Comparison of ENCODE assay signal across 8 cellular contexts in the genomic region with DNA sequence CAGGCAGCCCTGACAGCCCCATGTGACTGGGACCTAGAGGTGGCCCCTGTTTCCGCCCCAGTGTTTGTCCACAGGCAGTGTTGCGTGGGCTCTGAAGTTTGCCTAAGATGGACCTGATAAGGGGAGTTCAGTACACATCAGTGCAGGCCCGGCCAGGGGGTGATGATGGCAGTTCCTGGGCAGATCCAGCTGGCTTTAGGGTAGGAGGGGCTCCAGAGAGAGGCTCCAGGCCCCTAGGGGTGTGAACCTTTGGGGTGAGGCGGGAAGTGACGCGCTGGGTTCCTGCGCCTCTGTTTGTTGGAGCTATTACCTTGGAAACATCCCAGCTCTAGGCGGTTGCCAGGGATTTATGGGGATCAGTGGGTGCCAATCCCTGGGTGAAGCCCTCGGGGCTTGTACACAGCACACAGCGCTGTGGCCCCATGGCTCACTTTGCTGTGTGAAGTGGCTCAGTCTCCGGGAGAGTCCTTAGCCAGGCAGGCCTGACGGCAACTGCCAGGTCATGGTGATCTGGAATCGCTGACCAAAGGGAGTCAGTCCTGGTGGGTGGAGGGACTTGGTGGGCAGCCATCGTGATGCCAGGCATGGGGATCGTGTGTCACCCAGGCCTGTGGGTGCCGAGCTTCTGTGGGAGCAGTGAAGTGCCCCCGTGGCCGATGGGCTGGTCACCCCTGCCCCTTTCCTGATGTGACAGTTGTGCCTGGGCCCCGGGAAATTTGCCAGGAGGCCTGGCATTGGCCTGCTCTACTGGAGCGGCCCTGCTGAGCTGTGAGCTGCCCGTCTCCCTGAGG.
DNase-seq lines count a peak whose midpoint lies in the region; ATAC-seq, FAIRE-seq and TF ChIP-seq lines count a peak whose summit lies in the region.

No MANE protein-coding gene starts in this region.

- H2AFZ ChIP-seq in mesenchymal stem cell (ENCODE audit: low read depth, low read length) = no peak overlapping the region

- H2BK5ac ChIP-seq in mesenchymal stem cell (ENCODE audit: low read depth, low read length, poor library complexity, severe bottlenecking) = peak overlapping the region; percentile 85

- peak; percentile 80 for FAIRE-seq in bronchial epithelial cell (lab: Jason Lieb, UNC)

- CTCF ChIA-PET in activated CD8-positive, alpha-beta T cell treated with anti-CD3 and anti-CD28 coated beads for 36 hours (lab: Charles Lee) = no interaction called here

- peaks cover 3% of the 10 kb centered on the region for H3K36me3 ChIP-seq in bronchial epithelial cell (ENCODE audit: control insufficient read depth, insufficient read depth, low read length)
- peaks cover 0 to 8% of the 10 kb centered on the region in 2 experiments for H3K36me3 ChIP-seq in mesenchymal stem cell (ENCODE audit: control insufficient read depth in 1 of 2, insufficient read depth in 2 of 2, low read depth in 1 of 2, low read length in 2 of 2)

- intact Hi-C loops in activated CD8-positive, alpha-beta T cell treated with anti-CD3 and anti-CD28 coated beads for 36 hours (cut with micrococcal nuclease) = no loop called here

- DNase-seq in ACHN = peak; percentile 60
- peak; percentile 71 for DNase-seq in NCI-H1092 (lab: John Stamatoyannopoulos, UW)
- peak; percentile 95 for DNase-seq in bronchial epithelial cell (ENCODE audit: low read depth)
- peak; percentile 79 for DNase-seq in mesenchymal stem cell
- no peak for DNase-seq in middle frontal gyrus (ENCODE audit: extremely low spot score, low spot score)
- no peak for DNase-seq in activated CD8-positive, alpha-beta T cell treated with anti-CD3 and anti-CD28 coated beads for 36 hours
- DNase-seq in effector CD8-positive, alpha-beta T cell (lab: John Stamatoyannopoulos, UW) = no peak
- no peak for DNase-seq in cerebellar nuclear complex (lab: John Stamatoyannopoulos, UW)

- H4K8ac ChIP-seq in mesenchymal stem cell (ENCODE audit: low read length) = peak overlapping the region; percentile 79

- no peaks in the 10 kb centered on the region for H3K36me3 Mint-ChIP-seq in activated CD8-positive, alpha-beta T cell treated with anti-CD3 and anti-CD28 coated beads for 36 hours (ENCODE audit: low read depth)

- H3K4ac ChIP-seq in mesenchymal stem cell (ENCODE audit: low read depth in 1 of 2, low read length in 2 of 2) = peak overlapping the region; percentile 61 to 96

- peaks cover 53% of the 10 kb centered on the region for H3K4me1 ChIP-seq in mesenchymal stem cell (ENCODE audit: control insufficient read depth, insufficient read depth, low read depth, low read length)

- peak overlapping the region; percentile 79 for H4K91ac ChIP-seq in mesenchymal stem cell (ENCODE audit: low read length)

- POLR2A ChIA-PET in activated CD8-positive, alpha-beta T cell treated with anti-CD3 and anti-CD28 coated beads for 36 hours (lab: Charles Lee) = no interaction called here

- H3K4me2 ChIP-seq in mesenchymal stem cell (ENCODE audit: low read length, poor library complexity, severe bottlenecking) = peak overlapping the region; percentile 30

- H3K4me3 Mint-ChIP-seq in activated CD8-positive, alpha-beta T cell treated with anti-CD3 and anti-CD28 coated beads for 36 hours = no peak overlapping the region

- ATAC-seq in activated CD8-positive, alpha-beta T cell treated with anti-CD3 and anti-CD28 coated beads for 36 hours = no peak

- H3K79me1 ChIP-seq in mesenchymal stem cell (replicated peaks; ENCODE audit: low read length, poor library complexity, severe bottlenecking) = peaks cover 5% of the 10 kb centered on the region

- peak overlapping the region; percentile 84 to 99 for H2BK12ac ChIP-seq in mesenchymal stem cell (ENCODE audit: low read length in 2 of 2)

- peak overlapping the region; percentile 93 for H3K27ac ChIP-seq in mesenchymal stem cell (ENCODE audit: low read length, poor library complexity, severe bottlenecking)

- H3K4me3 ChIP-seq in bronchial epithelial cell (ENCODE audit: low read depth, low read length) = peak overlapping the region; percentile 28
- H3K4me3 ChIP-seq in mesenchymal stem cell (ENCODE audit: insufficient read depth in 1 of 2, low read depth in 1 of 2, low read length in 2 of 2) = no peak overlapping the region

- H3K18ac ChIP-seq in mesenchymal stem cell (ENCODE audit: low read depth in 1 of 2, low read length in 2 of 2) = peak overlapping the region; percentile 25 to 98

- H2AK5ac ChIP-seq in mesenchymal stem cell (ENCODE audit: low read length, severe bottlenecking) = peak overlapping the region; percentile 94

- no peaks in the 10 kb centered on the region for H3K9me3 ChIP-seq in mesenchymal stem cell (ENCODE audit: control insufficient read depth, low read length)

- WGBS in mesenchymal stem cell = 90% methylated on average over 21 of the region's 21 CpGs

- H3K23ac ChIP-seq in mesenchymal stem cell (ENCODE audit: low read length in 2 of 2) = peak overlapping the region in 1 of 2 experiments; percentile 86

- H3K27me3 Mint-ChIP-seq in activated CD8-positive, alpha-beta T cell treated with anti-CD3 and anti-CD28 coated beads for 36 hours = peaks cover 11% of the 10 kb centered on the region

- H3K14ac ChIP-seq in mesenchymal stem cell (ENCODE audit: low read length in 2 of 2) = peak overlapping the region in 1 of 2 experiments; percentile 95

- no peaks in the 10 kb centered on the region for H3K27me3 ChIP-seq in bronchial epithelial cell (ENCODE audit: control insufficient read depth, insufficient read depth, low read length)
- H3K27me3 ChIP-seq in mesenchymal stem cell (ENCODE audit: control insufficient read depth in 1 of 2, insufficient read depth in 1 of 2, low read length in 2 of 2) = no peaks in the 10 kb centered on the region

- in situ Hi-C loops in ACHN (cut with HindIII; ENCODE audit: low pct_ligation_motif_present, low pct_unique_long_range_greater_than_20kb, low sequenced_read_pairs) = no loop called here

- no peak overlapping the region for H3K27ac Mint-ChIP-seq in activated CD8-positive, alpha-beta T cell treated with anti-CD3 and anti-CD28 coated beads for 36 hours

- TF ChIP-seq CTCF in bronchial epithelial cell (IDR thresholded peaks at IDR 0.05; ENCODE audit: insufficient read depth, low read length, severe bottlenecking) = no peak
- no peak for TF ChIP-seq CTCF in activated CD8-positive, alpha-beta T cell treated with anti-CD3 and anti-CD28 coated beads for 36 hours (IDR thresholded peaks at IDR 0.05)

- H2BK15ac ChIP-seq in mesenchymal stem cell (ENCODE audit: low read depth, poor library complexity, severe bottlenecking) = peak overlapping the region; percentile 90

- peak overlapping the region; percentile 80 for H2BK120ac ChIP-seq in mesenchymal stem cell (ENCODE audit: low read depth, low read length)

- H3K9me3 Mint-ChIP-seq in activated CD8-positive, alpha-beta T cell treated with anti-CD3 and anti-CD28 coated beads for 36 hours = no peaks in the 10 kb centered on the region

- H3K9ac ChIP-seq in mesenchymal stem cell (ENCODE audit: low read length) = peak overlapping the region; percentile 48

- H3K4me1 Mint-ChIP-seq in activated CD8-positive, alpha-beta T cell treated with anti-CD3 and anti-CD28 coated beads for 36 hours (ENCODE audit: low read depth) = peaks cover 7% of the 10 kb centered on the region

Comparison
In these comparisons a context has a peak if more than half of its experiments do, and no peak if none do; other contexts are left out.
1. DNase-seq: peak in ACHN (single experiment), NCI-H1092 (single experiment), bronchial epithelial cell (single experiment) and mesenchymal stem cell (single experiment); none in middle frontal gyrus (single experiment), activated CD8-positive, alpha-beta T cell treated with anti-CD3 and anti-CD28 coated beads for 36 hours (single experiment), effector CD8-positive, alpha-beta T cell (single experiment) and cerebellar nuclear complex (0 of 2).